Comparison of ENCODE assay signal across 27 cellular contexts in genomic region chr6:54111341-54111740, GRCh38. TPM values are rescaled to one million over a fixed set of nuclear protein-coding genes. Genes with fewer than 3 reads are reported as not detected.
A peak's percentile ranks its signal among the peaks of the same experiment; 100 is the strongest.
DNase-seq lines count a peak whose midpoint lies in the region; ATAC-seq and TF ChIP-seq lines count a peak whose summit lies in the region.
"Had no signal": no experiment of that assay in that cellular context is flagged by ENCODE, and none has a peak within 500 bp of the region (broad histone marks: within the 10 kb centered on the region; RNA-seq: fewer than 3 reads in every experiment).

MLIP (plus strand) TSS chr6:54111443; CDS start chr6:54111480, 37 bp downstream.

- ATAC-seq in heart right ventricle (no peak), HG03520 (IDR thresholded peaks at IDR 0.05; ENCODE audit: unreplicated experiment) (no peak)
- ATAC-seq: activated T-helper 17 cell treated with anti-CD3 and anti-CD28 coated beads, Interleukin-2, amount 50 U/mL, for 72 hours; gastroesophageal sphincter; HCT116 had no signal

- peaks cover 42% of the 10 kb centered on the region for H3K4me1 Mint-ChIP-seq in brain
- H3K4me1 Mint-ChIP-seq: activated B cell treated with CpG ODN at 0.5 μM for 24 hours; activated naive CD4-positive, alpha-beta T cell treated with anti-CD3 and anti-CD28 coated beads, Interleukin-2, amount 50 U/mL, for 24 hours; activated T-helper 17 cell treated with anti-CD3 and anti-CD28 coated beads, Interleukin-2, amount 50 U/mL, for 72 hours had no signal

- intact Hi-C loops in heart right ventricle (cut with DNase I) (no loop called here), adrenal gland (cut with DNase I) (no loop called here)

- TF ChIP-seq CTCF in brain (conservative IDR thresholded peaks at IDR 0.05), result no peak
- no peak for TF ChIP-seq CTCF in heart right ventricle (IDR thresholded peaks at IDR 0.05)
- no peak for TF ChIP-seq CTCF in adrenal gland (IDR thresholded peaks at IDR 0.05)

- H3K4me3 Mint-ChIP-seq in brain, result peak within 1 kb of the TSS in 4 of 5 experiments; percentile 26 to 80 (median 66)
- H3K4me3 Mint-ChIP-seq: activated B cell treated with CpG ODN at 0.5 μM for 24 hours; activated naive CD4-positive, alpha-beta T cell treated with anti-CD3 and anti-CD28 coated beads, Interleukin-2, amount 50 U/mL, for 24 hours; activated T-helper 17 cell treated with anti-CD3 and anti-CD28 coated beads, Interleukin-2, amount 50 U/mL, for 72 hours; stimulated activated naive CD8-positive, alpha-beta T cell treated with anti-CD3 and anti-CD28 coated beads, Interleukin-15, Interleukin-2, amounts not matched to agents 100 ng/mL and 50 ng/mL, for 24 hours had no signal

- H3K4me1 ChIP-seq in ACC112 (ENCODE audit: control insufficient read depth, insufficient read depth, low read length, unreplicated experiment) (peaks cover 3% of the 10 kb centered on the region), heart right ventricle (peaks cover 6 to 70% (median 51%) of the 10 kb centered on the region in 9 donors), adrenal gland (replicated peaks in 1 of 2) (peaks cover 0 to 8% of the 10 kb centered on the region in 2 donors)
- H3K4me1 ChIP-seq: BE2C, transverse colon had no signal

- no peaks in the 10 kb centered on the region for H3K27me3 ChIP-seq in ACC112 (ENCODE audit: insufficient read depth, low read length)
- no peaks in the 10 kb centered on the region for H3K27me3 ChIP-seq in heart right ventricle
- H3K27me3 ChIP-seq in H7 (ENCODE audit: control insufficient read depth, insufficient read depth, low read length), result no peaks in the 10 kb centered on the region
- no peaks in the 10 kb centered on the region for H3K27me3 ChIP-seq in adrenal gland
- H3K27me3 ChIP-seq: BE2C, esophagus squamous epithelium, gastroesophageal sphincter, transverse colon had no signal

- DNase-seq in heart right ventricle, result no peak
- no peak for DNase-seq in pulmonary artery endothelial cell (ENCODE audit: low read depth, low spot score)
- no peak for DNase-seq in H7
- no peak for DNase-seq in glomerular visceral epithelial cell (ENCODE audit: extremely low spot score)
- DNase-seq in adrenal gland, result no peak
- DNase-seq: activated B cell treated with CpG ODN at 0.5 μM for 24 hours; activated CD4-positive, alpha-beta T cell treated with anti-CD3 and anti-CD28 coated beads, Interleukin-2, amount 50 U/mL, for 4 hours; activated CD8-positive, alpha-beta memory T cell treated with anti-CD3 and anti-CD28 coated beads, Interleukin-2, amount 50 U/mL, for 4 hours; BE2C; esophagus squamous epithelium; NCI-H1092; NCI-H187; NCI-H748 treated with DMSO at 0.1 percent for 48 hours; nucleus accumbens; T1000; transverse colon had no signal

- 36 to 38% methylated on average over 5 of the region's 5 CpGs for WGBS in heart right ventricle, 2 donors
- 56 to 64% (median 61%) methylated on average over 5 of the region's 5 CpGs for WGBS in adrenal gland, 4 donors

- TF ChIP-seq POLR2A in adrenal gland (IDR thresholded peaks at IDR 0.05), result no peak

- H3K27ac ChIP-seq in ACC112 (ENCODE audit: low read depth, low read length), result peak within 1 kb of the TSS; percentile 6; the same call in 1 of the 2 replicates
- peak within 1 kb of the TSS in 4 of 10 donors; percentile 11 to 40 (median 21) for H3K27ac ChIP-seq in heart right ventricle
- H3K27ac ChIP-seq in adrenal gland, result no peak within 1 kb of the TSS
- H3K27ac ChIP-seq: gastroesophageal sphincter, transverse colon had no signal

- H3K9me3 Mint-ChIP-seq in brain, result peaks cover 4 to 18% (median 14%) of the 10 kb centered on the region in 5 experiments
- H3K9me3 Mint-ChIP-seq: stimulated activated naive CD8-positive, alpha-beta T cell treated with anti-CD3 and anti-CD28 coated beads, Interleukin-15, Interleukin-2, amounts not matched to agents 100 ng/mL and 50 ng/mL, for 24 hours had no signal

- H3K36me3 ChIP-seq in ACC112 (ENCODE audit: insufficient read depth, low read length) (no peaks in the 10 kb centered on the region), heart right ventricle (no peaks in the 10 kb centered on the region), H7 (replicated peaks; ENCODE audit: control insufficient read depth, insufficient read depth, low read length) (no peaks in the 10 kb centered on the region), adrenal gland (replicated peaks in 1 of 2) (no peaks in the 10 kb centered on the region)
- H3K36me3 ChIP-seq: BE2C, esophagus squamous epithelium, gastroesophageal sphincter, transverse colon had no signal

- peak within 1 kb of the TSS in 4 of 5 experiments; percentile 62 to 94 (median 73) for H3K27ac Mint-ChIP-seq in brain
- H3K27ac Mint-ChIP-seq: activated B cell treated with CpG ODN at 0.5 μM for 24 hours; activated naive CD4-positive, alpha-beta T cell treated with anti-CD3 and anti-CD28 coated beads, Interleukin-2, amount 50 U/mL, for 24 hours; activated T-helper 17 cell treated with anti-CD3 and anti-CD28 coated beads, Interleukin-2, amount 50 U/mL, for 72 hours; stimulated activated naive CD8-positive, alpha-beta T cell treated with anti-CD3 and anti-CD28 coated beads, Interleukin-15, Interleukin-2, amounts not matched to agents 100 ng/mL and 50 ng/mL, for 24 hours had no signal

- H3K4me3 ChIP-seq in ACC112 (ENCODE audit: low read depth, low read length) (no peak within 1 kb of the TSS), heart right ventricle (no peak within 1 kb of the TSS), H7 (ENCODE audit: insufficient read depth, low read depth, low read length) (no peak within 1 kb of the TSS), adrenal gland (no peak within 1 kb of the TSS)
- H3K4me3 ChIP-seq: esophagus squamous epithelium, gastroesophageal sphincter, lung, transverse colon had no signal

- no peaks in the 10 kb centered on the region for H3K79me2 ChIP-seq in ACC112 (ENCODE audit: control insufficient read depth, insufficient read depth, low read length, unreplicated experiment)

- no peak within 1 kb of the TSS for H2AFZ ChIP-seq in ACC112 (ENCODE audit: low read length, unreplicated experiment)

- H3K27me3 Mint-ChIP-seq in brain, result peaks cover 9% of the 10 kb centered on the region
- H3K27me3 Mint-ChIP-seq: activated B cell treated with CpG ODN at 0.5 μM for 24 hours; activated naive CD4-positive, alpha-beta T cell treated with anti-CD3 and anti-CD28 coated beads, Interleukin-2, amount 50 U/mL, for 24 hours; stimulated activated naive CD8-positive, alpha-beta T cell treated with anti-CD3 and anti-CD28 coated beads, Interleukin-15, Interleukin-2, amounts not matched to agents 100 ng/mL and 50 ng/mL, for 24 hours had no signal

- no peaks in the 10 kb centered on the region for H3K9me3 ChIP-seq in heart right ventricle
- H3K9me3 ChIP-seq in adrenal gland (replicated peaks in 1 of 3), result no peaks in the 10 kb centered on the region
- H3K9me3 ChIP-seq: BE2C, esophagus squamous epithelium, gastroesophageal sphincter, transverse colon had no signal

- H3K36me3 Mint-ChIP-seq in brain, result peaks cover 6% of the 10 kb centered on the region
- H3K36me3 Mint-ChIP-seq: activated naive CD4-positive, alpha-beta T cell treated with anti-CD3 and anti-CD28 coated beads, Interleukin-2, amount 50 U/mL, for 24 hours had no signal

RNA-seq across cellular contexts. Expression of gene MLIP, which starts in this region (rescaled TPM):
- polyA plus RNA-seq in brain (ENCODE audit: insufficient read depth, low read depth, low replicate concordance) (1.6 TPM), heart right ventricle (100 to 1,000 TPM; 102 to 153 TPM), adrenal gland (1 to 10 TPM in 2 of 3 donors, under 1 TPM in 1; 0.88 to 6.7 (median 2.8) TPM)
- total RNA-seq in heart right ventricle (100 to 1,000 TPM; 356 to 486 (median 399) TPM), pulmonary artery endothelial cell (10.8 and 21.7 TPM in 2 replicates), adrenal gland (1 to 10 TPM; 1.8 to 9.6 (median 7.6) TPM)
- total RNA-seq in H7 (2014; rRNA removed; shearing (Covaris generic)), result not detected in 2 replicates
- total RNA-seq: activated B cell treated with CpG ODN at 0.5 μM for 24 hours; activated T-helper 17 cell treated with anti-CD3 and anti-CD28 coated beads, Interleukin-2, amount 50 U/mL, for 72 hours; G401; RPMI7951 had no signal

Comparison
In these comparisons a context has a peak if more than half of its experiments do, and no peak if none do; other contexts are left out.
1. RNA of gene MLIP (total RNA-seq): 356 to 486 TPM in heart right ventricle; 10.8 to 21.7 TPM in pulmonary artery endothelial cell, 1.8 to 9.6 TPM in adrenal gland and not detected in H7; every median in the first group is over 10 times any median in the second.
2. RNA of gene MLIP (polyA plus RNA-seq): 102 to 153 TPM in heart right ventricle; 0.88 to 6.7 TPM in adrenal gland and 1.6 TPM in brain (single experiment); every median in the first group is over 10 times any median in the second.